Comparison of ENCODE assay signal across 8 cellular contexts in genomic region chr6:166307981-166308768, GRCh38. TPM values are rescaled to one million over a fixed set of nuclear protein-coding genes. Genes with fewer than 3 reads are reported as not detected.
DNase-seq lines count a peak whose midpoint lies in the region; ATAC-seq, FAIRE-seq and TF ChIP-seq lines count a peak whose summit lies in the region.

Gene PRR18, minus strand, starts transcription at chr6:166308392. Its CDS starts 250 bp downstream, at chr6:166308142.

- WGBS in body of pancreas, 2 donors, result 4 to 40% methylated on average over 3 to 59 of the region's 78 CpGs
- WGBS in HepG2 (ENCODE audit: low lambda C conversion rate), result 1% methylated on average over 43 of the region's 78 CpGs

- no peak for TF ChIP-seq EP300 in HepG2 (IDR thresholded peaks at IDR 0.05; ENCODE audit: low read depth in 2 of 2, low read length in 2 of 2)
- TF ChIP-seq EP300 in HepG2 (CRISPR knock-in tag; IDR thresholded peaks at IDR 0.05; ENCODE audit: borderline replicate concordance), result no peak

- H3K27me3 ChIP-seq in DOHH2 (ENCODE audit: control insufficient read depth, low read length) (peaks cover 24% of the 10 kb centered on the region), body of pancreas (peaks cover 0 to 4% of the 10 kb centered on the region in 2 donors), HepG2 (ENCODE audit: control insufficient read depth in 1 of 2, insufficient read depth in 2 of 2, low read length in 2 of 2) (peaks cover 13 to 53% of the 10 kb centered on the region in 2 experiments; a peak in 4 of 5 replicates)

- H3K9ac ChIP-seq in HepG2 (ENCODE audit: insufficient read depth, low read depth, low read length), result no peak within 1 kb of the TSS; the same call in 1 of the 2 replicates

- peak within 1 kb of the TSS; percentile 67 for H3K4me3 ChIP-seq in DOHH2 (ENCODE audit: low read length)
- H3K4me3 ChIP-seq in body of pancreas, result peak within 1 kb of the TSS; percentile 5 to 25
- H3K4me3 ChIP-seq in HepG2 (replicated peaks in 1 of 3; ENCODE audit: insufficient read depth in 1 of 3, low read depth in 2 of 3, low read length in 3 of 3), result peak within 1 kb of the TSS; percentile 56 to 79 (median 76)

- ATAC-seq in GM19452 (IDR thresholded peaks at IDR 0.05; ENCODE audit: unreplicated experiment) (peak; percentile 44), body of pancreas (peak; percentile 45), HepG2 (peak; percentile 81)

- H3F3A ChIP-seq in DOHH2 (ENCODE audit: control insufficient read depth, insufficient read depth), result 0 out of 2 replicates have a peak, but pooled peaks cover 2% of the 10 kb centered on the region

- in situ Hi-C loops in HepG2 (cut with HindIII; ENCODE audit: extremely low pct_ligation_motif_present, low pct_unique_long_range_greater_than_20kb), result no loop called here

- POLR2A ChIA-PET in HepG2 (lab: Yijun Ruan, JAX), result interaction anchor here (0.6 kb wide), 1 partner anchor 87 kb away, joined by 3 read pairs; no protein-coding TSS in a partner anchor

- H3K9me2 ChIP-seq in DOHH2 (replicated peaks; ENCODE audit: control insufficient read depth, low read length), result no peaks in the 10 kb centered on the region

- no peak for FAIRE-seq in HepG2 (lab: Jason Lieb, UNC)
- FAIRE-seq in RCC 7860 (lab: Jason Lieb, UNC), result no peak

- peak; percentile 30 for DNase-seq in HuH-7.5 (ENCODE audit: low spot score)
- DNase-seq in body of pancreas, result peak; percentile 14 to 41 (median 26)
- no peak for DNase-seq in HepG2 (ENCODE audit: low spot score)
- DNase-seq in superior temporal gyrus (ENCODE audit: extremely low spot score), result peak; percentile 82
- no peak for DNase-seq in RCC 7860 (ENCODE audit: low spot score)
- DNase-seq in COLO829 (ENCODE audit: low spot score), result no peak

- H3K9me3 ChIP-seq in DOHH2 (ENCODE audit: control insufficient read depth, insufficient read depth, low read length), result no peaks in the 10 kb centered on the region
- H3K9me3 ChIP-seq in body of pancreas, result no peaks in the 10 kb centered on the region
- H3K9me3 ChIP-seq in HepG2 (ENCODE audit: low read length), result no peaks in the 10 kb centered on the region

- intact Hi-C loops in body of pancreas (cut with DNase I) (no loop called here), HepG2 (cut with micrococcal nuclease; ENCODE audit: unreplicated experiment) (no loop called here)

- CTCF ChIA-PET in HepG2 (lab: Yijun Ruan, JAX; ENCODE audit: low intra/inter-chr PET ratio, low total read pairs), result no interaction called here

- TF ChIP-seq POLR2A in body of pancreas (IDR thresholded peaks at IDR 0.05), result peak in 1 of 3 donors; percentile 14
- TF ChIP-seq POLR2A in HepG2 (IDR thresholded peaks at IDR 0.05; ENCODE audit: insufficient read depth in 1 of 2, low read depth in 2 of 2, low read length in 2 of 2), result no peak

- H2AFZ ChIP-seq in HepG2 (ENCODE audit: low read length), result no peak within 1 kb of the TSS

- no peaks in the 10 kb centered on the region for H4K20me1 ChIP-seq in DOHH2 (ENCODE audit: control insufficient read depth, insufficient read depth, low read depth, low read length)
- no peaks in the 10 kb centered on the region for H4K20me1 ChIP-seq in HepG2 (ENCODE audit: insufficient read depth, low read length)

- H3K4me1 ChIP-seq in DOHH2 (ENCODE audit: control insufficient read depth, low read length) (peaks cover 15% of the 10 kb centered on the region), body of pancreas (peaks cover 22% of the 10 kb centered on the region), HepG2 (ENCODE audit: insufficient read depth, low read length) (peaks cover 29% of the 10 kb centered on the region)

- H3K27ac ChIP-seq in DOHH2 (ENCODE audit: low read depth, low read length), result no peak within 1 kb of the TSS
- H3K27ac ChIP-seq in body of pancreas, result no peak within 1 kb of the TSS
- no peak within 1 kb of the TSS for H3K27ac ChIP-seq in HepG2 (ENCODE audit: extremely low read length, insufficient read depth, low read length)

- TF ChIP-seq RAD21 in HepG2 (CRISPR knock-in tag; IDR thresholded peaks at IDR 0.05), result no peak

- peak within 1 kb of the TSS; percentile 76 for H3K4me2 ChIP-seq in DOHH2 (ENCODE audit: low read length)
- peak within 1 kb of the TSS; percentile 90 for H3K4me2 ChIP-seq in HepG2 (ENCODE audit: low read depth, low read length)

- H3K79me2 ChIP-seq in DOHH2 (ENCODE audit: control insufficient read depth, low read length) (no peaks in the 10 kb centered on the region), HepG2 (ENCODE audit: insufficient read depth, low read length) (no peaks in the 10 kb centered on the region)

- no TSS peak for BruUV-seq in HepG2 (replicated peaks; lab: Mats Ljungman, UMichigan)

- no peaks in the 10 kb centered on the region for H3K36me3 ChIP-seq in DOHH2 (ENCODE audit: control insufficient read depth, low read length)
- H3K36me3 ChIP-seq in body of pancreas (replicated peaks in 1 of 2; ENCODE audit: insufficient read depth in 1 of 2, low read depth in 2 of 2), result no peaks in the 10 kb centered on the region
- H3K36me3 ChIP-seq in HepG2 (replicated peaks in 1 of 2; ENCODE audit: control insufficient read depth in 1 of 2, insufficient read depth in 2 of 2, low read length in 2 of 2), result no peaks in the 10 kb centered on the region

- TF ChIP-seq CTCF in DOHH2 (IDR thresholded peaks at IDR 0.05; ENCODE audit: low read depth, low read length, poor library complexity, severe bottlenecking) (no peak), body of pancreas (IDR thresholded peaks at IDR 0.05) (no peak), HepG2 (CRISPR knock-in tag; IDR thresholded peaks at IDR 0.05) (peak; percentile 41)

TF ChIP-seq in HepG2, 621 proteins besides CTCF, POLR2A, EP300 and RAD21 (continues in another document):
- TF ChIP-seq CBX2 (IDR thresholded peaks at IDR 0.05; ENCODE audit: low read depth, low read length) (no peak), CBX2 (CRISPR knock-in tag; IDR thresholded peaks at IDR 0.05; ENCODE audit: low read depth) (peak; percentile 75; the same call in 1 of the 2 replicates), FOXP1 (IDR thresholded peaks at IDR 0.05) (no peak), FOXP1 (CRISPR knock-in tag; IDR thresholded peaks at IDR 0.05) (no peak)

RNA-seq across cellular contexts. Expression of gene PRR18, which starts in this region (rescaled TPM):
- total RNA-seq in body of pancreas (not detected), HepG2 (2016; rRNA removed; fragmentation: Illumina TruSeq; extraction: Trizol) (0.04 TPM in 1 of 2 replicates, not detected in the other)
- not detected in 2 replicates for total RNA-seq in HepG2 (2016; cell fraction: cytosol; rRNA removed; fragmentation: Illumina TruSeq; extraction: Trizol; ENCODE audit: low read depth)
- 0.06 TPM in 1 of 2 replicates, not detected in the other for total RNA-seq in HepG2 (2016; cell fraction: insoluble cytoplasmic fraction; rRNA removed; fragmentation: Illumina TruSeq; extraction: Trizol)
- total RNA-seq in HepG2 (2016; cell fraction: membrane; rRNA removed; fragmentation: Illumina TruSeq; extraction: Trizol), result 0.09 TPM in 1 of 2 replicates, not detected in the other
- total RNA-seq in HepG2 (2016; cell fraction: nucleus; rRNA removed; fragmentation: Illumina TruSeq; extraction: Trizol), result not detected in 2 replicates
- 0.01 and 0.04 TPM in 2 replicates for polyA plus RNA-seq in HepG2 (2011; rRNA removed)
- polyA plus RNA-seq in HepG2 (2011; cell fraction: cytosol; rRNA removed), result 0.04 and 0.05 TPM in 2 replicates
- 0.10 TPM in 1 of 2 replicates, not detected in the other for polyA plus RNA-seq in HepG2 (2011; cell fraction: nucleus; rRNA removed)
- polyA plus RNA-seq in HepG2 (2012), result not detected in 2 replicates
- not detected in 2 replicates for polyA plus RNA-seq in HepG2 (2016; cell fraction: cytosol; fragmentation: Illumina TruSeq; extraction: Trizol; ENCODE audit: low read depth)
- 0.10 and 0.19 TPM in 2 replicates for polyA plus RNA-seq in HepG2 (2016; cell fraction: insoluble cytoplasmic fraction; fragmentation: Illumina TruSeq; extraction: Trizol; ENCODE audit: low read depth)
- 0.16 TPM in 1 of 2 replicates, not detected in the other for polyA plus RNA-seq in HepG2 (2016; cell fraction: membrane; fragmentation: Illumina TruSeq; extraction: Trizol; ENCODE audit: low read depth)
- not detected in 2 replicates for polyA plus RNA-seq in HepG2 (2016; cell fraction: nucleus; fragmentation: Illumina TruSeq; extraction: Trizol; ENCODE audit: insufficient read depth, low read depth)
- not detected in 2 replicates for polyA minus RNA-seq in HepG2 (2011; rRNA and poly(A)+ RNA removed; ENCODE audit: low replicate concordance)
- not detected in 2 replicates for polyA minus RNA-seq in HepG2 (2011; cell fraction: cytosol; rRNA and poly(A)+ RNA removed)
- polyA minus RNA-seq in HepG2 (2011; cell fraction: nucleus; rRNA and poly(A)+ RNA removed), result 0.12 TPM in 1 of 2 replicates, not detected in the other

Comparison
In these comparisons a context has a peak if more than half of its experiments do, and no peak if none do; other contexts are left out.
1. Peak in DNase-seq, ATAC-seq and H3K4me3 ChIP-seq in body of pancreas; RNA of the gene not detected or under 1 TPM.
2. Peak in ATAC-seq, H3K4me3 ChIP-seq and H3K4me2 ChIP-seq in HepG2; RNA of the gene not detected or under 1 TPM.
3. H3K4me3 ChIP-seq: peak in every context shown above with its lines; median percentile 76 in HepG2; 67 in DOHH2; 15 in body of pancreas.
4. DNase-seq: peak in HuH-7.5 (single experiment) and superior temporal gyrus (single experiment); none in HepG2 (single experiment), RCC 7860 (single experiment) and COLO829 (single experiment).
5. Peak in every context shown above with its lines, with median percentiles within 50 percentile points of each other: ATAC-seq.